In the genomic region with DNA sequence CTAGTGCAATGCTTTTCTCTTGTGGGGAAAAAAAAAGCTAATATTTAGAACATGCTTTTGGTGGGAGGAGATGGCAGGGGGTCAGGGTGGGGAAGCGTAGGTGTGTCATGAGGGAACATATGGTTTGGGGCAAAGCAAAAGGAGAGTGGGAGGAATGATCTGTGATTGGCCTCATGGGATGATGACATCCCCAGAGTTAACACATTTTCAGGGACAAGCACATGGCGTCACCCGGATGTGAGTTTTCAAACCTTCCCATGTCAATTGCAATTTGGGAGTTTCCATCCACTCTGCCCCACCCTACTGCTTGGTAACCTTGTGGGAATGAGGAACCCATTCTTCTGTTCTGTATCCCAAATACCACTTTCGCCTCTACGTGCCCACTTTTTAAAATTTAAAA, we compare ENCODE assay signal across 17 cellular contexts.
"Had no signal": no experiment of that assay in that cellular context is flagged by ENCODE, and none has a peak within 500 bp of the region (broad histone marks: within the 10 kb centered on the region; RNA-seq: fewer than 3 reads in every experiment).

No MANE protein-coding gene starts in this region.

- H3K27ac ChIP-seq: epithelial cell of prostate, esophagus muscularis mucosa, foreskin keratinocyte, hepatocyte, ovary, right atrium auricular region, sigmoid colon, skin epidermis, tibial artery, vagina had no signal

- H2AFZ ChIP-seq: hepatocyte had no signal

- H3K4me1 ChIP-seq: esophagus muscularis mucosa, foreskin keratinocyte, right atrium auricular region, sigmoid colon, upper lobe of left lung, vagina had no signal

- H3K9me3 ChIP-seq: esophagus muscularis mucosa, ovary, right atrium auricular region, sigmoid colon, tibial artery, upper lobe of left lung, vagina had no signal

- H3K27me3 ChIP-seq: esophagus muscularis mucosa, foreskin keratinocyte, hepatocyte, ovary, right atrium auricular region, sigmoid colon, tibial artery, upper lobe of left lung, vagina had no signal

- H3K4me2 ChIP-seq: hepatocyte had no signal

- H3K36me3 ChIP-seq: esophagus muscularis mucosa, ovary, right atrium auricular region, sigmoid colon, tibial artery, upper lobe of left lung, vagina had no signal

- H3K79me2 ChIP-seq: hepatocyte had no signal

- DNase-seq: effector memory CD8-positive, alpha-beta T cell; foreskin keratinocyte; left colon; left ventricle myocardium superior; naive thymus-derived CD8-positive, alpha-beta T cell; ovary; sigmoid colon; stimulated activated CD4-positive, alpha-beta T cell treated with anti-CD3 and anti-CD28 coated beads, Interleukin-12 subunit alpha, Interleukin-12 subunit beta, amount 100 ng/mL, for 4 hours; tibial artery had no signal

- H3K4me3 ChIP-seq: esophagus muscularis mucosa, hepatocyte, ovary, right atrium auricular region, sigmoid colon, skin epidermis, tibial artery, upper lobe of left lung, vagina had no signal

- FAIRE-seq: colon had no signal

- ATAC-seq: effector memory CD8-positive, alpha-beta T cell; foreskin keratinocyte; left colon; naive thymus-derived CD8-positive, alpha-beta T cell had no signal
